ENCODE assay signal across 8 cellular contexts in the genomic region with DNA sequence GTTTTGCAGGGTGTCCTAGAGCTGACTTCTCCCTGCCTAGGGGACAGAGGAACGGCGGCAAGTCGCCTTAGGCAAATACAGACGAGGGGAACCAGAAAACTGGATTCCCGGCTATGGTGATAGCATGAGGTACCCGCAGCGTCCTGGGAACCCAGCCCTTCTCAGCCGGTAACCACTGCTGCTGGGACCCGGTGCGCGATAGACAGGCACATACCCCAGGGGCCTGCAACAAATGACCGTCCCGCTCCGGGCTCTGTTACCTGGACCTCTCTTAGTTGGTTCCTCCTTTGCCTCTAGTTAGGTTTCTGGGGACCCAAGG. TPM values are rescaled to one million over a fixed set of nuclear protein-coding genes. Genes with fewer than 3 reads are reported as not detected.
DNase-seq lines count a peak whose midpoint lies in the region; ATAC-seq, FAIRE-seq and TF ChIP-seq lines count a peak whose summit lies in the region.

No MANE protein-coding gene starts in this region.

- 46% methylated on average over 14 of the region's 14 CpGs for WGBS in A549 (ENCODE audit: missing lambda C conversion rate)

- H3K9me2 ChIP-seq in Loucy (replicated peaks; ENCODE audit: low read depth, low read length) = no peaks in the 10 kb centered on the region

- peaks cover 72% of the 10 kb centered on the region for H3K27me3 Mint-ChIP-seq in neural crest cell (ENCODE audit: low read depth)

- CTCF ChIA-PET in A549 (lab: Yijun Ruan, JAX) = interaction anchor here (0.7 to 7.6 kb wide), 28 partner anchors 9 to 284 kb away, joined by 3 to 91 read pairs (median 5); no protein-coding TSS in a partner anchor

- POLR2A ChIA-PET in A549 (lab: Yijun Ruan, JAX) = interaction anchor here (0.6 to 1.9 kb wide), 8 partner anchors 46 to 253 kb away, joined by 3 to 12 read pairs (median 4); no protein-coding TSS in a partner anchor

- H3K9ac ChIP-seq in Loucy (ENCODE audit: low read depth, low read length, poor library complexity, severe bottlenecking) = peak overlapping the region; percentile 59

- H3K9me3 Mint-ChIP-seq in neural crest cell = no peaks in the 10 kb centered on the region

- DNase-seq in A549 (ENCODE audit: low read depth in 1 of 2, low spot score in 1 of 2) (no peak), neural crest cell (ENCODE audit: low read depth, low spot score) (no peak), putamen (ENCODE audit: low spot score) (no peak), NCI-H1930 (lab: John Stamatoyannopoulos, UW) (no peak)
- DNase-seq in effector memory CD4-positive, alpha-beta T cell = no peak
- no peak for DNase-seq in stimulated activated CD8-positive, alpha-beta memory T cell treated with anti-CD3 and anti-CD28 coated beads, Interleukin-4, amount 100 ng/mL, for 48 hours

- peak overlapping the region; percentile 76 for H3K4me3 ChIP-seq in A549
- peak overlapping the region; percentile 83 for H3K4me3 ChIP-seq in Loucy (ENCODE audit: low read length, poor library complexity, severe bottlenecking)
- H3K4me3 ChIP-seq in effector memory CD4-positive, alpha-beta T cell (ENCODE audit: insufficient read depth, low read depth, low read length, poor library complexity, severe bottlenecking) = peak overlapping the region; percentile 37

- peak overlapping the region; percentile 92 for H3K4me3 Mint-ChIP-seq in neural crest cell

- no peaks in the 10 kb centered on the region for H3K36me3 Mint-ChIP-seq in neural crest cell (ENCODE audit: low read depth)

- no peak overlapping the region for H3K27ac Mint-ChIP-seq in neural crest cell (ENCODE audit: unreplicated experiment)

- H3K79me2 ChIP-seq in Loucy (ENCODE audit: insufficient read depth, low read length) = no peaks in the 10 kb centered on the region

- no peaks in the 10 kb centered on the region for H3K36me3 ChIP-seq in Loucy (ENCODE audit: insufficient read depth, low read length)
- H3K36me3 ChIP-seq in effector memory CD4-positive, alpha-beta T cell (ENCODE audit: control insufficient read depth, insufficient read depth, low read length) = no peaks in the 10 kb centered on the region

- peaks cover 22% of the 10 kb centered on the region for H3K4me1 Mint-ChIP-seq in neural crest cell

- peaks cover 53% of the 10 kb centered on the region for H3K27me3 ChIP-seq in Loucy (ENCODE audit: insufficient read depth, low read length, poor library complexity, severe bottlenecking)
- H3K27me3 ChIP-seq in effector memory CD4-positive, alpha-beta T cell (replicated peaks; ENCODE audit: control insufficient read depth, insufficient read depth, low read length, poor library complexity, severe bottlenecking) = peaks cover 3% of the 10 kb centered on the region

- H4K20me1 ChIP-seq in Loucy (ENCODE audit: insufficient read depth, low read length, poor library complexity, severe bottlenecking) = peaks cover 4% of the 10 kb centered on the region

- peak in 1 of 2 experiments; percentile 11; a peak in 1 of 5 replicates for TF ChIP-seq RAD21 in A549 (conservative IDR thresholded peaks at IDR 0.05 in 1 of 2, IDR thresholded peaks at IDR 0.05 in 1 of 2)

- H2AFZ ChIP-seq in Loucy (ENCODE audit: low read length) = peak overlapping the region; percentile 87

- no peak for FAIRE-seq in A549 (lab: Jason Lieb, UNC)

- TF ChIP-seq POLR2A in A549 (IDR thresholded peaks at IDR 0.05; ENCODE audit: low read length) = no peak

- H3K4me2 ChIP-seq in A549 (peak overlapping the region; percentile 78), Loucy (ENCODE audit: low read depth, low read length, poor library complexity, severe bottlenecking) (peak overlapping the region; percentile 73)

- no peak for TF ChIP-seq EP300 in A549 (IDR thresholded peaks at IDR 0.05)

- peak; percentile 14; the same call in 2 of the 3 replicates for TF ChIP-seq CTCF in A549 (IDR thresholded peaks at IDR 0.05)
- no peak for TF ChIP-seq CTCF in Loucy (conservative IDR thresholded peaks at IDR 0.05; ENCODE audit: low read length)
- TF ChIP-seq CTCF in neural crest cell (conservative IDR thresholded peaks at IDR 0.05) = no peak

- peak overlapping the region; percentile 90 to 93 for H3K27ac ChIP-seq in A549
- H3K27ac ChIP-seq in effector memory CD4-positive, alpha-beta T cell (ENCODE audit: insufficient read depth, low read length, poor library complexity, severe bottlenecking) = no peak overlapping the region

- H3K4me1 ChIP-seq in A549 = peaks cover 22% of the 10 kb centered on the region
- peaks cover 24% of the 10 kb centered on the region for H3K4me1 ChIP-seq in Loucy (ENCODE audit: insufficient read depth, low read length, poor library complexity, severe bottlenecking)
- peaks cover 3% of the 10 kb centered on the region for H3K4me1 ChIP-seq in effector memory CD4-positive, alpha-beta T cell (ENCODE audit: control insufficient read depth, insufficient read depth, low read length, poor library complexity, severe bottlenecking)

- H3K9me3 ChIP-seq in A549 (no peaks in the 10 kb centered on the region), Loucy (ENCODE audit: insufficient read depth, low read depth, low read length) (no peaks in the 10 kb centered on the region)
- no peaks in the 10 kb centered on the region for H3K9me3 ChIP-seq in effector memory CD4-positive, alpha-beta T cell (ENCODE audit: control insufficient read depth, low read length)

- H3F3A ChIP-seq in Loucy (ENCODE audit: low read depth) = no peaks in the 10 kb centered on the region

- ATAC-seq in A549 = peak; percentile 32 to 64
- ATAC-seq in GM19455 (IDR thresholded peaks at IDR 0.05; ENCODE audit: unreplicated experiment) = peak; percentile 10

TF ChIP-seq in A549, 52 proteins besides CTCF, POLR2A, EP300 and RAD21:
- TF ChIP-seq ZNF302 (CRISPR knock-in tag; IDR thresholded peaks at IDR 0.05) = no peak
- TF ChIP-seq EHMT2 (IDR thresholded peaks at IDR 0.05; ENCODE audit: low read depth) = no peak
- TF ChIP-seq NFE2L2 (conservative IDR thresholded peaks at IDR 0.05; ENCODE audit: low read length) = no peak
- TF ChIP-seq, protein P1, sequence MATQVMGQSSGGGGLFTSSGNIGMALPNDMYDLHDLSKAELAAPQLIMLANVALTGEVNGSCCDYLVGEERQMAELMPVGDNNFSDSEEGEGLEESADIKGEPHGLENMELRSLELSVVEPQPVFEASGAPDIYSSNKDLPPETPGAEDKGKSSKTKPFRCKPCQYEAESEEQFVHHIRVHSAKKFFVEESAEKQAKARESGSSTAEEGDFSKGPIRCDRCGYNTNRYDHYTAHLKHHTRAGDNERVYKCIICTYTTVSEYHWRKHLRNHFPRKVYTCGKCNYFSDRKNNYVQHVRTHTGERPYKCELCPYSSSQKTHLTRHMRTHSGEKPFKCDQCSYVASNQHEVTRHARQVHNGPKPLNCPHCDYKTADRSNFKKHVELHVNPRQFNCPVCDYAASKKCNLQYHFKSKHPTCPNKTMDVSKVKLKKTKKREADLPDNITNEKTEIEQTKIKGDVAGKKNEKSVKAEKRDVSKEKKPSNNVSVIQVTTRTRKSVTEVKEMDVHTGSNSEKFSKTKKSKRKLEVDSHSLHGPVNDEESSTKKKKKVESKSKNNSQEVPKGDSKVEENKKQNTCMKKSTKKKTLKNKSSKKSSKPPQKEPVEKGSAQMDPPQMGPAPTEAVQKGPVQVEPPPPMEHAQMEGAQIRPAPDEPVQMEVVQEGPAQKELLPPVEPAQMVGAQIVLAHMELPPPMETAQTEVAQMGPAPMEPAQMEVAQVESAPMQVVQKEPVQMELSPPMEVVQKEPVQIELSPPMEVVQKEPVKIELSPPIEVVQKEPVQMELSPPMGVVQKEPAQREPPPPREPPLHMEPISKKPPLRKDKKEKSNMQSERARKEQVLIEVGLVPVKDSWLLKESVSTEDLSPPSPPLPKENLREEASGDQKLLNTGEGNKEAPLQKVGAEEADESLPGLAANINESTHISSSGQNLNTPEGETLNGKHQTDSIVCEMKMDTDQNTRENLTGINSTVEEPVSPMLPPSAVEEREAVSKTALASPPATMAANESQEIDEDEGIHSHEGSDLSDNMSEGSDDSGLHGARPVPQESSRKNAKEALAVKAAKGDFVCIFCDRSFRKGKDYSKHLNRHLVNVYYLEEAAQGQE (IDR thresholded peaks at IDR 0.05) = no peak
- no peak for TF ChIP-seq HOXB13 (CRISPR knock-in tag; IDR thresholded peaks at IDR 0.05; ENCODE audit: low read depth)
- TF ChIP-seq CHD4 (IDR thresholded peaks at IDR 0.05; ENCODE audit: borderline replicate concordance) = no peak
- TF ChIP-seq ZSCAN20 (CRISPR knock-in tag; IDR thresholded peaks at IDR 0.05) = no peak
- no peak for TF ChIP-seq JUNB (IDR thresholded peaks at IDR 0.05)
- TF ChIP-seq, protein P2, sequence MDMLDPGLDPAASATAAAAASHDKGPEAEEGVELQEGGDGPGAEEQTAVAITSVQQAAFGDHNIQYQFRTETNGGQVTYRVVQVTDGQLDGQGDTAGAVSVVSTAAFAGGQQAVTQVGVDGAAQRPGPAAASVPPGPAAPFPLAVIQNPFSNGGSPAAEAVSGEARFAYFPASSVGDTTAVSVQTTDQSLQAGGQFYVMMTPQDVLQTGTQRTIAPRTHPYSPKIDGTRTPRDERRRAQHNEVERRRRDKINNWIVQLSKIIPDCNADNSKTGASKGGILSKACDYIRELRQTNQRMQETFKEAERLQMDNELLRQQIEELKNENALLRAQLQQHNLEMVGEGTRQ (IDR thresholded peaks at IDR 0.05) = no peak
- TF ChIP-seq PHF8 (IDR thresholded peaks at IDR 0.05; ENCODE audit: borderline replicate concordance, low read depth) = no peak
- TF ChIP-seq MAZ (IDR thresholded peaks at IDR 0.05; ENCODE audit: borderline replicate concordance, low read depth, low read length) = no peak
- no peak for TF ChIP-seq CHD2 (IDR thresholded peaks at IDR 0.05; ENCODE audit: low read length, partially characterized antibody)

RNA-seq across cellular contexts. Expression of a gene that starts 0.6 kb away (rescaled TPM):
- polyA plus RNA-seq in A549 (2011; rRNA removed) (58.6 and 94.6 TPM in 2 replicates), A549 (2017; fragmentation: RNase III; extraction: RNeasy Plus Mini Kit Qiagen cat#74134 plus additional on column Dnase treatment) (88.2 to 107 TPM (median 97.9 TPM) in 3 replicates)
- polyA plus RNA-seq in A549 (2012; cell fraction: cytosol; rRNA removed) = 66.5 and 112 TPM in 2 replicates
- polyA plus RNA-seq in A549 (2012; cell fraction: nucleus; rRNA removed) = 96.1 and 160 TPM in 2 replicates
- 39.4 and 50.9 TPM in 2 replicates for polyA minus RNA-seq in A549 (2011; rRNA and poly(A)+ RNA removed)
- total RNA-seq in neural crest cell = 34.0 and 36.0 TPM in 2 replicates
